25 cellular contexts compared by ENCODE assay signal in the genomic region with DNA sequence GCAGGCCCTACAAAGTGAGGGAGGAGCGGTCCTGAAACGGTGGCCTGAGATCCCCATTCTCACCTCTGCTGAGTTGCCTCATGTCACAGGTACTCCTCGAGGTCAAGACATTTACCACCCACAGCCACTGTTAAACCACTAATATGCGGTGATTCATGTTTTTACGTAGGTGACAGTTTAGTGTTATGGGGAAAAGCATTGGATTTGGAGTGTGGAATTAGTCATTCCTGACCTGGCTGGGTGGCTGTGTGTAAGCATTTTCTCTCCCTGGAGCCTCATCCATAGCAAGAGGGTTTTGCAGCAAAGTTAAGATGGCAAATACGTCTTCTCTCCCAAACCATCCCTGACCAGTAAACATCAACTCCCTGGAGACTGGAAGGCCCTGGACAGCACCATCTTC. TPM values are rescaled to one million over a fixed set of nuclear protein-coding genes. Genes with fewer than 3 reads are reported as not detected.
A peak's percentile ranks its signal among the peaks of the same experiment; 100 is the strongest.
DNase-seq lines count a peak whose midpoint lies in the region; FAIRE-seq and TF ChIP-seq lines count a peak whose summit lies in the region.
"Had no signal": no experiment of that assay in that cellular context is flagged by ENCODE, and none has a peak within 500 bp of the region (broad histone marks: within the 10 kb centered on the region; RNA-seq: fewer than 3 reads in every experiment).

No MANE protein-coding gene starts in this region.

- H3K36me3 ChIP-seq in SJSA1, result no peaks in the 10 kb centered on the region
- H3K36me3 ChIP-seq: lower lobe of right lung, MG63, spleen, thyroid gland had no signal

- DNase-seq in HK-2 (ENCODE audit: unreplicated experiment), result peak; percentile 35
- DNase-seq in SJSA1 (ENCODE audit: low read depth in 1 of 2, low spot score in 2 of 2), result peak in 1 of 2 experiments; percentile 53
- peak; percentile 7 for DNase-seq in fibroblast of mammary gland (ENCODE audit: low read depth)
- DNase-seq in urothelium cell line (ENCODE audit: low spot score), result peak; percentile 11
- DNase-seq in NCI-H1417 (lab: John Stamatoyannopoulos, UW), result no peak
- DNase-seq in NCI-H748 (lab: John Stamatoyannopoulos, UW; ENCODE audit: unreplicated experiment), result no peak
- no peak for DNase-seq in HCEC 1CT
- DNase-seq: activated CD4-positive, alpha-beta memory T cell treated with anti-CD3 and anti-CD28 coated beads, Interleukin-2, amount 10 ng/mL, durations not matched to agents 7 days and 5 days; activated gamma-delta T cell; activated T-cell treated with anti-CD3 and anti-CD28 coated beads for 4 hours; COR-L47; dermis blood vessel endothelial cell; immature natural killer cell; lower lobe of right lung; MG63; NCI-H1436; RPMI8226; spleen; stimulated activated CD4-positive, alpha-beta T cell treated with anti-CD3 and anti-CD28 coated beads, Interleukin-4, amount 100 ng/mL, for 24 hours; stimulated activated naive CD8-positive, alpha-beta T cell treated with anti-CD3 and anti-CD28 coated beads, Interleukin-15, Interleukin-2, amounts not matched to agents 100 U/mL and 50 U/mL, for 24 hours; thyroid gland had no signal

- H3K4me3 ChIP-seq in SJSA1 (no peak overlapping the region), fibroblast of mammary gland (ENCODE audit: control insufficient read depth, low read depth, low read length) (no peak overlapping the region)
- H3K4me3 ChIP-seq: GM23338, hepatocyte, lower lobe of right lung, MG63, spleen, thyroid gland had no signal

- FAIRE-seq in urothelium cell line (lab: Jason Lieb, UNC), result no peak
- FAIRE-seq: endothelial cell of umbilical vein had no signal

- no peaks in the 10 kb centered on the region for H3K9me3 ChIP-seq in SJSA1 (replicated peaks)
- H3K9me3 ChIP-seq: lower lobe of right lung, MG63, spleen, thyroid gland had no signal

- no peaks in the 10 kb centered on the region; the same call in 1 of the 2 replicates for H3K27me3 ChIP-seq in SJSA1 (replicated peaks)
- H3K27me3 ChIP-seq: thyroid gland had no signal

- no peak for TF ChIP-seq CTCF in fibroblast of mammary gland (conservative IDR thresholded peaks at IDR 0.05; ENCODE audit: control insufficient read depth, insufficient read depth, low read depth, low read length)

- peaks cover 13% of the 10 kb centered on the region for H3K4me1 ChIP-seq in SJSA1 (replicated peaks)
- H3K4me1 ChIP-seq: lower lobe of right lung, spleen, thyroid gland had no signal

- H3K27ac ChIP-seq in SJSA1, result peak overlapping the region; percentile 30; the same call in 1 of the 2 replicates
- H3K27ac ChIP-seq: hepatocyte, lower lobe of right lung, spleen, thyroid gland had no signal

RNA-seq across cellular contexts. Expression of gene KCNJ6, which starts 57.8 kb away (rescaled TPM):
- total RNA-seq in SJSA1 (2014; rRNA removed; shearing (Covaris generic)), result 0.24 and 0.44 TPM in 2 replicates
- total RNA-seq: activated CD4-positive, alpha-beta memory T cell treated with anti-CD3 and anti-CD28 coated beads, Interleukin-2, amount 10 ng/mL, durations not matched to agents 7 days and 5 days; B cell; endothelial cell of umbilical vein; thyroid gland had no signal

Comparison
In these comparisons a context has a peak if more than half of its experiments do, and no peak if none do; other contexts are left out.
1. DNase-seq: peak in HK-2 (single experiment), fibroblast of mammary gland (single experiment) and urothelium cell line (single experiment); none in NCI-H1417 (0 of 3), NCI-H748 (single experiment) and HCEC 1CT (single experiment).